ENCODE assay signal across 8 cellular contexts in the genomic region with DNA sequence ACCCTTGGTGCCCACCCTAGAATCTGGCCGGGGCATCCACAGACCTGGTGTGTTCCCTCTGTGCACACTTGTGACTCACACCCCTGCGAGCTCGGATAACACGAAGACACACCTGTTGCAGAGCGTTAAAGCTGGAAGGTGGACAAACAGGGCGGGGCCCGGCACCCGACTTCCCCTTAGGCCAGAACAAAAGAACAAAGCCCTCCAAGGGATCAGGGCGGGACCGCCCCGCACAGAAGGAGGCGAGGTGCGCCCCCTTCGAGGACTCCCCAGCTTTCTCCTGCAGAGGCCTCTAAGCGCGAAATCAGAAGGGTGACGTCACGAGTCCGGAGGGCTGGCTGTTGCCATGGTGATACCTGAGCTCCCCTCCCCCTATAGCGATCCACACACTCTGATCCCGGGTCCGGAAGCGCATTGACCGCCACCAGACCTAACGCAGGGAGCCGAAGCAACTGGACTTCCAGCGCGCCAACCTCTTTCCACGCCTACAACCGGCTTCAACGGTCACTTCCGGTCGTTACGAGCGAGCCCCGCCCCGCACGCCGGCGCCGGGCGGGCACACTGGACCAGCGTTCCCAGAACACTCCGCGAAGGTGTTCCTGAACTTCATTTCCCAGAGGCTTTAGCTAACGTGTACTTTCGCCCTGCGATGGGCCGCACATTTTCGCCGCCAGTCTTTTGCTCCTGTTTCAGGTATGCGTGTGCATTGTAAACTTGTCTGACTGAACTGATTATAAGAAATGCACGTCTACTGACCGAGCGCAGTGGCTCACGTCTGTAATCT. TPM values are rescaled to one million over a fixed set of nuclear protein-coding genes. Genes with fewer than 3 reads are reported as not detected.
DNase-seq lines count a peak whose midpoint lies in the region; TF ChIP-seq lines count a peak whose summit lies in the region.

TSS of gene ZNF184 (minus strand) at position 489 of the 784 bp plus-strand sequence. CDS start 811 bp downstream, outside the sequence.

- DNase-seq in GM04504 (ENCODE audit: low read depth) = peak; percentile 94
- peak; percentile 89 for DNase-seq in HFF-Myc (ENCODE audit: extremely low read depth, low read depth)
- DNase-seq in NAMALWA (ENCODE audit: low spot score) = peak; percentile 93
- DNase-seq in SK-N-DZ (ENCODE audit: low spot score) = peak; percentile 98
- DNase-seq in activated naive CD4-positive, alpha-beta T cell treated with anti-CD3 and anti-CD28 coated beads, Interleukin-2, amount 10 ng/mL, durations not matched to agents 7 days and 5 days = peak; percentile 90
- DNase-seq in germinal center (ENCODE audit: low spot score) = peak; percentile 84
- DNase-seq in non-pigmented ciliary epithelial cell (ENCODE audit: low read depth) = peak; percentile 84
- DNase-seq in suprapubic skin (ENCODE audit: low spot score in 2 of 2) = peak; percentile 95 to 96

- peaks cover 46% of the 10 kb centered on the region for H3K4me1 Mint-ChIP-seq in activated naive CD4-positive, alpha-beta T cell treated with anti-CD3 and anti-CD28 coated beads, Interleukin-2, amount 10 ng/mL, durations not matched to agents 7 days and 5 days

- H3K4me3 ChIP-seq in HFF-Myc (replicated peaks; ENCODE audit: low read depth, low read length) (peak within 1 kb of the TSS; percentile 87), suprapubic skin (peak within 1 kb of the TSS; percentile 90)

- TF ChIP-seq CTCF in HFF-Myc (IDR thresholded peaks at IDR 0.05; ENCODE audit: low read depth, low read length, missing control alignments) (no peak), suprapubic skin (IDR thresholded peaks at IDR 0.05) (no peak)

- no peak for TF ChIP-seq EP300 in suprapubic skin (IDR thresholded peaks at IDR 0.05)

- peaks cover 42% of the 10 kb centered on the region for H3K36me3 Mint-ChIP-seq in activated naive CD4-positive, alpha-beta T cell treated with anti-CD3 and anti-CD28 coated beads, Interleukin-2, amount 10 ng/mL, durations not matched to agents 7 days and 5 days

- H3K9me3 Mint-ChIP-seq in activated naive CD4-positive, alpha-beta T cell treated with anti-CD3 and anti-CD28 coated beads, Interleukin-2, amount 10 ng/mL, durations not matched to agents 7 days and 5 days = peaks cover 8% of the 10 kb centered on the region

- peak within 1 kb of the TSS; percentile 93 for H3K4me3 Mint-ChIP-seq in activated naive CD4-positive, alpha-beta T cell treated with anti-CD3 and anti-CD28 coated beads, Interleukin-2, amount 10 ng/mL, durations not matched to agents 7 days and 5 days

- H3K4me1 ChIP-seq in suprapubic skin = peaks cover 27% of the 10 kb centered on the region

- H3K27me3 Mint-ChIP-seq in activated naive CD4-positive, alpha-beta T cell treated with anti-CD3 and anti-CD28 coated beads, Interleukin-2, amount 10 ng/mL, durations not matched to agents 7 days and 5 days = peaks cover 7% of the 10 kb centered on the region

- H3K27ac Mint-ChIP-seq in activated naive CD4-positive, alpha-beta T cell treated with anti-CD3 and anti-CD28 coated beads, Interleukin-2, amount 10 ng/mL, durations not matched to agents 7 days and 5 days = peak within 1 kb of the TSS; percentile 98

- H3K36me3 ChIP-seq in suprapubic skin = peaks cover 6% of the 10 kb centered on the region

- CTCF ChIA-PET in activated naive CD4-positive, alpha-beta T cell treated with anti-CD3 and anti-CD28 coated beads, Interleukin-2, amount 10 ng/mL, durations not matched to agents 7 days and 5 days (lab: Charles Lee) = interaction anchor here (1.4 kb wide), 1 partner anchor 46 kb away, joined by 6 read pairs; no protein-coding TSS in a partner anchor

- peak in 1 of 2 donors; percentile 52 for TF ChIP-seq POLR2A in suprapubic skin (IDR thresholded peaks at IDR 0.05)

- H3K27me3 ChIP-seq in suprapubic skin = no peaks in the 10 kb centered on the region

- peak within 1 kb of the TSS; percentile 86 for H3K27ac ChIP-seq in suprapubic skin

- WGBS in suprapubic skin = 0% methylated on average over 6 of the region's 56 CpGs

- H3K9me3 ChIP-seq in suprapubic skin = no peaks in the 10 kb centered on the region

RNA-seq across cellular contexts. Expression of gene ZNF184, which starts in this region (rescaled TPM):
- 8.6 and 11.1 TPM in 2 replicates for polyA plus RNA-seq in SK-N-DZ (2014; cell fraction: cytosol; rRNA removed)
- 7.1 and 9.7 TPM in 2 replicates for polyA plus RNA-seq in SK-N-DZ (2014; cell fraction: nucleus; rRNA removed)
- 10 to 100 TPM in 2 of 4 donors, 1 to 10 TPM in 2; 6.3 to 14.2 (median 10.5) TPM for total RNA-seq in suprapubic skin

Comparison
In these comparisons a context has a peak if more than half of its experiments do, and no peak if none do; other contexts are left out.
1. Peak in every context shown above with its lines: DNase-seq, H3K4me3 ChIP-seq and H3K27ac ChIP-seq.